Comparison of ENCODE assay signal across 8 cellular contexts in genomic region chr14:31222834-31223233, GRCh38.
"Had no signal": no experiment of that assay in that cellular context is flagged by ENCODE, and none has a peak within 500 bp of the region (broad histone marks: within the 10 kb centered on the region; RNA-seq: fewer than 3 reads in every experiment).

No MANE protein-coding gene starts in this region.

- H3K4me1 Mint-ChIP-seq: H9 had no signal

- H3K4me2 ChIP-seq: KMS-11 had no signal

- H3K9ac ChIP-seq: GM23248, KMS-11 had no signal

- FAIRE-seq: H54 had no signal

- H2AFZ ChIP-seq: GM23248 had no signal

- H3K9me3 Mint-ChIP-seq: H9 had no signal

- H3K27ac Mint-ChIP-seq: H9 had no signal

- DNase-seq: GM23248, GOT3, H9, HCEC 1CT, IMR-90, KBM-7 had no signal

- H3K4me3 ChIP-seq: GM23248 had no signal

- H3K27ac ChIP-seq: GM23248, KMS-11 had no signal

- H3K4me3 Mint-ChIP-seq: H9 had no signal
